In the genomic region with DNA sequence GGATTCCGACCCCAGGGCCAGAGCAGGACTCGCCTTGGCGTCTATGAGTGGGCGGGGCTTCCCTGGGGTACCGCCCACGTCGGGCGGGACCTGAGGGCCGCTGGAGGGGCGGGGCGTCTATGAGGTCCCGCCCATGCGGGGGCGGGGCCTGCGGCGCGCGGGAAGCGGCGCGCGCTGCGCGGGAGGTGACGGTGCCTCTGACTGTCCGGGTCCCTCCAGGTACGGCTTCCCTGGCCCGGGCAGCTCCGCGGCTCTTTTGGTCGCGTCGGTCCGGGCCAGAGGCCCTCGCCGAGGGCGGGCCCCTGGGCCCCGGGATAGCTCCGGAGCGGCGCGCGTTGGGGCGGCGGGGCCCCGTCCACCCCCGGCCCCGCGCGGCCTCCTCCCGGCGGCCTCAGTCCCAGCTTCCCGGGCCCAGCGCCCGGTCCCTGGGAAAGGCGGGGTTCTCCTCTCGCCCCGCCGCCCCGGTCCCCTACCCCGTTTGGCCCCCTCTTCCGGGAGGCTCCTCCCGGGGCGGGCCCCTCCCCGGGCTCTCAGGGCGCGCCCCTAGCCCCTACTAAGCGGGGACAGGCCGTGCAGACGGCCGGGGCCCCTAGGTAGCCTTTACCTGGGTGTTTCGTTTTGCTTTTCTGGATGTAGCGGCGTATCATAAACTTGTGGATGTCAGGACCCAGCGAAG, we compare ENCODE assay signal across 8 cellular contexts. TPM values are rescaled to one million over a fixed set of nuclear protein-coding genes. Genes with fewer than 3 reads are reported as not detected.
DNase-seq lines count a peak whose midpoint lies in the region; ATAC-seq and TF ChIP-seq lines count a peak whose summit lies in the region.

A gene (plus strand): TSS at position 160 of the 676 bp plus-strand sequence. CDS start 745 bp downstream, outside the sequence.

- intact Hi-C loops in T-helper 1 cell treated with Interleukin-12 subunit alpha and Interleukin-12 subunit beta and Interleukin-4 antibody, amounts not matched to agents 30 ng/mL and 1 ng/mL, for 36 hours (cut with micrococcal nuclease): loop anchor here (1.0 kb wide), 10 partner anchors 65 to 1770 kb away; a partner anchor contains a TSS
- intact Hi-C loops in adrenal gland (cut with DNase I): no loop called here
- intact Hi-C loops in left ventricle myocardium inferior (cut with micrococcal nuclease): no loop called here
- intact Hi-C loops in psoas muscle (cut with DNase I): no loop called here

- WGBS in adrenal gland, 4 donors: 1 to 5% (median 3%) methylated on average over 12 to 75 of the region's 75 CpGs
- WGBS in psoas muscle, 3 donors: 3 to 6% (median 4%) methylated on average over 42 to 75 of the region's 75 CpGs
- WGBS in urinary bladder: 1% methylated on average over 75 of the region's 75 CpGs

- ATAC-seq in HG02588 (IDR thresholded peaks at IDR 0.05; ENCODE audit: unreplicated experiment) (peak; percentile 86), psoas muscle (peak; percentile 87 to 91 (median 90))

- H3K9me3 ChIP-seq in adrenal gland (replicated peaks in 1 of 3) (no peaks in the 10 kb centered on the region), left ventricle myocardium inferior (replicated peaks) (no peaks in the 10 kb centered on the region), psoas muscle (no peaks in the 10 kb centered on the region)

- peak; percentile 72 for DNase-seq in NCI-H1105 (lab: John Stamatoyannopoulos, UW)
- DNase-seq in adrenal gland: peak; percentile 67 to 88 (median 81)
- DNase-seq in left ventricle myocardium inferior: peak; percentile 68
- DNase-seq in psoas muscle: peak; percentile 83 to 91

- H3K36me3 ChIP-seq in adrenal gland (replicated peaks in 1 of 2): no peaks in the 10 kb centered on the region
- H3K36me3 ChIP-seq in left ventricle myocardium inferior: no peaks in the 10 kb centered on the region
- no peaks in the 10 kb centered on the region for H3K36me3 ChIP-seq in psoas muscle (ENCODE audit: insufficient read depth in 1 of 2, low read depth in 1 of 2)
- H3K36me3 ChIP-seq in urinary bladder (ENCODE audit: insufficient read depth): peaks cover 2% of the 10 kb centered on the region

- H3K27ac ChIP-seq in adrenal gland: peak within 1 kb of the TSS in 2 of 5 donors; percentile 19 to 24
- H3K27ac ChIP-seq in left ventricle myocardium inferior (replicated peaks): peak within 1 kb of the TSS; percentile 23
- H3K27ac ChIP-seq in psoas muscle: peak within 1 kb of the TSS; percentile 80
- H3K27ac ChIP-seq in urinary bladder (ENCODE audit: low read depth): no peak within 1 kb of the TSS

- H3K4me1 ChIP-seq in adrenal gland (replicated peaks in 1 of 2) (peaks cover 3 to 4% of the 10 kb centered on the region in 2 donors), left ventricle myocardium inferior (peaks cover 21% of the 10 kb centered on the region), psoas muscle (peaks cover 22% of the 10 kb centered on the region), urinary bladder (ENCODE audit: insufficient read depth) (no peaks in the 10 kb centered on the region)

- TF ChIP-seq CTCF in GM12875 (IDR thresholded peaks at IDR 0.05; ENCODE audit: borderline replicate concordance, insufficient read depth, low read depth, low read length) (no peak), adrenal gland (IDR thresholded peaks at IDR 0.05) (no peak), left ventricle myocardium inferior (IDR thresholded peaks at IDR 0.05; ENCODE audit: borderline replicate concordance) (no peak), psoas muscle (IDR thresholded peaks at IDR 0.05) (no peak)

- H3K4me3 ChIP-seq in GM12875 (ENCODE audit: low read depth, low read length): peak within 1 kb of the TSS; percentile 74
- peak within 1 kb of the TSS in 3 of 4 donors; percentile 11 to 68 (median 60) for H3K4me3 ChIP-seq in adrenal gland
- H3K4me3 ChIP-seq in left ventricle myocardium inferior: peak within 1 kb of the TSS; percentile 82
- H3K4me3 ChIP-seq in psoas muscle: peak within 1 kb of the TSS; percentile 79
- peak within 1 kb of the TSS; percentile 74 for H3K4me3 ChIP-seq in urinary bladder (ENCODE audit: low read depth, low read length)

- H3K27me3 ChIP-seq in adrenal gland (no peaks in the 10 kb centered on the region), left ventricle myocardium inferior (ENCODE audit: low read depth) (no peaks in the 10 kb centered on the region), psoas muscle (ENCODE audit: insufficient read depth in 3 of 3, low read length in 2 of 3) (no peaks in the 10 kb centered on the region)

- peak in 1 of 2 donors; percentile 17 for TF ChIP-seq POLR2A in adrenal gland (IDR thresholded peaks at IDR 0.05)

RNA-seq across cellular contexts. Expression of the gene that starts here (rescaled TPM):
- total RNA-seq in T-helper 1 cell treated with Interleukin-12 subunit alpha and Interleukin-12 subunit beta and Interleukin-4 antibody, amounts not matched to agents 30 ng/mL and 1 ng/mL, for 36 hours: 18.5 and 18.6 TPM in 2 replicates
- 1 to 10 TPM in 5 of 8 donors, under 1 TPM in 3; 0.30 to 1.4 (median 1.2) TPM for total RNA-seq in adrenal gland
- 1 to 10 TPM in 1 of 3 donors, under 1 TPM in 2; 0.77 to 1.1 (median 0.80) TPM for polyA plus RNA-seq in adrenal gland
- 0.38 TPM for total RNA-seq in left ventricle myocardium inferior
- 10 to 100 TPM in 2 of 4 donors, 1 to 10 TPM in 2; 2.6 to 12.6 (median 8.1) TPM for total RNA-seq in psoas muscle
- 10 to 100 TPM in 1 of 3 donors, 1 to 10 TPM in 1, under 1 TPM in 1; 0.68 to 10.4 (median 8.4) TPM for polyA plus RNA-seq in psoas muscle
- 2.5 TPM for total RNA-seq in urinary bladder
- polyA plus RNA-seq in urinary bladder: 1.3 TPM

Comparison
In these comparisons a context has a peak if more than half of its experiments do, and no peak if none do; other contexts are left out.
1. Peak in DNase-seq, H3K4me3 ChIP-seq and H3K27ac ChIP-seq in left ventricle myocardium inferior; RNA of the gene not detected or under 1 TPM.